ENCODE assay signal across 8 cellular contexts in the genomic region with DNA sequence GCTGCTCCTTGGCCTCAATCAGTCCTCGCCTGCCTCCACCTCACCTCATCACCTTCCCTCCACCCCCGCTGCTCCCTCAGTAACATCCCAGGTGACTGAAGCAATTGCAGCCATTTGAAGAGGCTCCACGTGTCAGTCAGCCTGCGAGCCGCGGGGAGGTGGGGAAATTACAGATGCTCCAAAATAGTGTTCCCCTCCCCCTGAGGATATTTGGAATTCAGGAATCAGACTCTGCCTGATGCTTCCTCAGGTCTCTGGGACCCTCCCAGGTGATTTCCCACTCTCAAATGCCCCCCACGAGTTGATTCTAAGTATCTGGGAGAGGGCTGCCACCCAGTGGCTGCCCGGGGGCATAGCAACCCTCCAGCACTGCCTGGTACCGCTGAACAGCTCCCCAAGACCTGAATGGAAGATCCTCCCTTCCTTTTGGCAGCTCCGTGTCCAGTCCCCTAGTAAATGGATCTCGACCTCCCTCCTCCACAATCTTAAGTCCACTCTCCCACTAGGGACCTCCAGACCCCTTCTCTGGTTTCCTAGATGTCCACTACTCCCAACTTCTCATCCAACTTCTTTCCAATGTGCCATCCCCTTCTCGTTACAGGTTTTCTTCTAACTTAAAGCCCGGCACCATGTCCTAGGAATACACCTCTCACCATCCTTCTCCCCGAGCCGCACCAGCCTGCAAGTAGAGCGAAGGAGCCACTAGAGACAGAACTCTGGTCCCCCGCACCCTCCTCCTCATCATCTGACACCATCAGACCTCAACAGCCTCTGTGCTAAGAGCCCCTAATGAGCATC. TPM values are rescaled to one million over a fixed set of nuclear protein-coding genes. Genes with fewer than 3 reads are reported as not detected.
DNase-seq lines count a peak whose midpoint lies in the region; ATAC-seq and TF ChIP-seq lines count a peak whose summit lies in the region.

No MANE protein-coding gene starts in this region.

- CTCF ChIA-PET in GM10248 (lab: Yijun Ruan, JAX) (interaction anchor here (0.6 to 8.0 kb wide), 38 partner anchors 8 to 1285 kb away, joined by 3 to 161 read pairs (median 5); a partner anchor contains a TSS), T-cell (lab: Charles Lee) (interaction anchor here (0.5 to 1.8 kb wide), 12 partner anchors 10 to 291 kb away, joined by 3 to 24 read pairs (median 4); a partner anchor contains a TSS)

- H3K9me3 Mint-ChIP-seq in T-cell: no peaks in the 10 kb centered on the region

- H3K4me1 Mint-ChIP-seq in T-cell: peaks cover 35 to 48% (median 42%) of the 10 kb centered on the region in 3 donors

- peaks cover 4% of the 10 kb centered on the region for H3K9me3 ChIP-seq in iPS-18c (ENCODE audit: control insufficient read depth, insufficient read depth, low read length)

- H3K27ac Mint-ChIP-seq in T-cell: peak overlapping the region in 1 of 2 donors; percentile 63

- ATAC-seq in T-cell (replicated peaks in 1 of 4): peak; percentile 39 to 63 (median 49)
- no peak for ATAC-seq in HG03439 (IDR thresholded peaks at IDR 0.05; ENCODE audit: unreplicated experiment)
- no peak for ATAC-seq in GM18870 (IDR thresholded peaks at IDR 0.05; ENCODE audit: unreplicated experiment)

- peaks cover 30 to 65% of the 10 kb centered on the region in 2 donors for H3K27me3 Mint-ChIP-seq in T-cell

- H3K36me3 Mint-ChIP-seq in T-cell: no peaks in the 10 kb centered on the region

- DNase-seq in GM10248 (ENCODE audit: extremely low spot score) (peak; percentile 83), Kasumi-1 (lab: John Stamatoyannopoulos, UW) (peak; percentile 51 to 58), T-cell (peak in 31 of 34 experiments; percentile 12 to 63 (median 45)), astrocyte of the hippocampus (ENCODE audit: low read depth, low spot score) (peak; percentile 75)
- DNase-seq in stimulated activated CD4-positive, alpha-beta T cell treated with anti-CD3 and anti-CD28 coated beads, Interleukin-12 subunit alpha, Interleukin-12 subunit beta, amount 100 ng/mL, for 4 hours: peak; percentile 60

- TF ChIP-seq CTCF in GM10248 (IDR thresholded peaks at IDR 0.05; ENCODE audit: control extremely low read depth, extremely low read depth, low read depth, missing control alignments): peak; percentile 95

- POLR2A ChIA-PET in GM10248 (lab: Yijun Ruan, JAX) (no interaction called here), T-cell (lab: Charles Lee) (interaction anchor here in 1 of 2 donors (0.6 kb wide), 1 partner anchor 1376 kb away, joined by 3 read pairs; no protein-coding TSS in a partner anchor)

- H3K4me3 ChIP-seq in iPS-18c (ENCODE audit: insufficient read depth, low read depth, low read length): peak overlapping the region; percentile 69

- peak overlapping the region; percentile 86 to 94 (median 87) for H3K4me3 Mint-ChIP-seq in T-cell

RNA-seq across cellular contexts. Expression of a gene that starts 1.4 kb away (rescaled TPM):
- 1 to 10 TPM; 1.6 to 9.1 (median 5.1) TPM for total RNA-seq in T-cell

RNA-seq across cellular contexts. Expression of a gene that starts 29.1 kb away (rescaled TPM):
- 10 to 100 TPM; 71.8 to 79.8 (median 78.8) TPM for total RNA-seq in T-cell

RNA-seq across cellular contexts. Expression of a gene that starts 30.7 kb away (rescaled TPM):
- total RNA-seq in T-cell: 10 to 100 TPM in 3 of 5 donors, 1 to 10 TPM in 2; 5.5 to 14.8 (median 13.9) TPM

RNA-seq across cellular contexts. Expression of a gene that starts 47.8 kb away (rescaled TPM):
- total RNA-seq in T-cell: 1 to 10 TPM in 1 of 5 donors, under 1 TPM in 4; 0.41 to 1.1 (median 0.86) TPM

RNA-seq across cellular contexts. Expression of a gene that starts 56.0 kb away (rescaled TPM):
- 10 to 100 TPM; 38.0 to 49.9 (median 43.9) TPM for total RNA-seq in T-cell

Comparison
In these comparisons a context has a peak if more than half of its experiments do, and no peak if none do; other contexts are left out.
1. ATAC-seq: peak in T-cell (4 of 4); none in HG03439 (single experiment) and GM18870 (single experiment).
2. Peak in every context shown above with its lines, with median percentiles within 50 percentile points of each other: DNase-seq.